ENCODE assay signal across 10 cellular contexts in genomic region chr11:61334434-61335354, GRCh38. TPM values are rescaled to one million over a fixed set of nuclear protein-coding genes. Genes with fewer than 3 reads are reported as not detected.
DNase-seq lines count a peak whose midpoint lies in the region; ATAC-seq and TF ChIP-seq lines count a peak whose summit lies in the region.
"Had no signal": no experiment of that assay in that cellular context is flagged by ENCODE, and none has a peak within 500 bp of the region (broad histone marks: within the 10 kb centered on the region; RNA-seq: fewer than 3 reads in every experiment).

No MANE protein-coding gene starts in this region.

- peak overlapping the region; percentile 88 for H3K4me2 ChIP-seq in PC-3 (ENCODE audit: low read length)

- H3K27me3 ChIP-seq in PC-3 (ENCODE audit: low read length), result no peaks in the 10 kb centered on the region
- H3K27me3 ChIP-seq: dorsolateral prefrontal cortex had no signal

- H3K4me3 ChIP-seq in PC-3 (ENCODE audit: low read length), result no peak overlapping the region

- H3K27ac Mint-ChIP-seq in effector memory CD8-positive, alpha-beta T cell, result peak overlapping the region; percentile 88 to 95

- H3K4me3 Mint-ChIP-seq in effector memory CD8-positive, alpha-beta T cell, result peak overlapping the region in 1 of 2 donors; percentile 82

- H3K27ac ChIP-seq in PC-3 (ENCODE audit: low read length), result no peak overlapping the region; the same call in 1 of the 2 replicates

- H3K79me2 ChIP-seq in PC-3 (ENCODE audit: low read length), result peaks cover 43% of the 10 kb centered on the region

- in situ Hi-C loops in G401 (cut with HindIII; ENCODE audit: low sequenced_read_pairs), result no loop called here

- H3K9ac ChIP-seq in PC-3 (ENCODE audit: low read length), result no peak overlapping the region

- BruUV-seq in PC-3 (replicated peaks; lab: Mats Ljungman, UMichigan), result no TSS peak

- H3K36me3 ChIP-seq in PC-3 (ENCODE audit: low read depth, low read length), result peaks cover 3% of the 10 kb centered on the region; the same call in 1 of the 2 replicates

- TF ChIP-seq CTCF in PC-3 (conservative IDR thresholded peaks at IDR 0.05; ENCODE audit: low read depth, low read length), result no peak
- TF ChIP-seq CTCF in omental fat pad (IDR thresholded peaks at IDR 0.05), result no peak

- H3K4me1 ChIP-seq in PC-3 (ENCODE audit: insufficient read depth, low read length), result peaks cover 30% of the 10 kb centered on the region

- no peaks in the 10 kb centered on the region for H3K9me3 Mint-ChIP-seq in effector memory CD8-positive, alpha-beta T cell

- H4K20me1 ChIP-seq in PC-3 (ENCODE audit: low read length), result peaks cover 19% of the 10 kb centered on the region

- H3K9me3 ChIP-seq in PC-3 (ENCODE audit: low read length), result no peaks in the 10 kb centered on the region

- peaks cover 28% of the 10 kb centered on the region for H3K36me3 Mint-ChIP-seq in effector memory CD8-positive, alpha-beta T cell (ENCODE audit: insufficient read depth)

- POLR2A ChIA-PET in PC-3 (lab: Charles Lee; ENCODE audit: unreplicated experiment), result interaction anchor here (0.6 kb wide), 1 partner anchor 92 kb away, joined by 8 read pairs; no protein-coding TSS in a partner anchor

- intact Hi-C loops in PC-3 (cut with micrococcal nuclease), result loop anchor here (10.0 kb wide), 1 partner anchor 80 kb away; no protein-coding TSS in a partner anchor

- H3K4me1 Mint-ChIP-seq in effector memory CD8-positive, alpha-beta T cell (ENCODE audit: low read depth in 2 of 2), result peaks cover 39 to 45% of the 10 kb centered on the region in 2 donors

- no peaks in the 10 kb centered on the region for H3K9me2 ChIP-seq in PC-3 (replicated peaks; ENCODE audit: low read length)

- H3F3A ChIP-seq in PC-3 (ENCODE audit: low read length, unreplicated experiment), result no peaks in the 10 kb centered on the region

- H3K27me3 Mint-ChIP-seq in effector memory CD8-positive, alpha-beta T cell, result no peaks in the 10 kb centered on the region

- peak; percentile 12; the same call in 1 of the 2 replicates for ATAC-seq in PC-3
- no peak for ATAC-seq in effector memory CD8-positive, alpha-beta T cell (replicated peaks)
- peak; percentile 38 for ATAC-seq in omental fat pad (ENCODE audit: low FRiP score)
- no peak for ATAC-seq in GM18498 (IDR thresholded peaks at IDR 0.05; ENCODE audit: unreplicated experiment)

- CTCF ChIA-PET in PC-3 (lab: Charles Lee), result interaction anchor here (0.5 to 3.5 kb wide), 3 partner anchors 27 to 66 kb away, joined by 3 to 63 read pairs (median 4); partner anchors contain the start of gene CYB561A3

- 0 out of 2 replicates have a peak overlapping the region, but pooled peaks have one; percentile 12 for H2AFZ ChIP-seq in PC-3 (ENCODE audit: low read length)

- DNase-seq in G401 (ENCODE audit: low spot score), result peak; percentile 3
- peak; percentile 60 for DNase-seq in PC-3
- no peak for DNase-seq in effector memory CD8-positive, alpha-beta T cell
- no peak for DNase-seq in omental fat pad (ENCODE audit: low spot score)
- DNase-seq in GOT3 (lab: John Stamatoyannopoulos, UW), result no peak
- no peak for DNase-seq in DMS 273 (lab: John Stamatoyannopoulos, UW; ENCODE audit: unreplicated experiment)
- DNase-seq in NCI-H1694 treated with DMSO at 0.1 percent for 48 hours (lab: John Stamatoyannopoulos, UW), result no peak
- DNase-seq: dorsolateral prefrontal cortex, NCI-H510A treated with DMSO at 0.1 percent for 48 hours had no signal

RNA-seq across cellular contexts. Expression of gene TKFC, which starts 1.7 kb away (rescaled TPM):
- 22.8 and 36.1 TPM in 2 replicates for total RNA-seq in G401 (2014; rRNA removed; shearing (Covaris generic))
- total RNA-seq in PC-3 (2014; rRNA removed) (56.9 and 88.5 TPM in 2 replicates), omental fat pad (10 to 100 TPM; 16.0 to 24.5 (median 20.0) TPM)

RNA-seq across cellular contexts. Expression of gene DDB1, which starts 1.8 kb away (rescaled TPM):
- total RNA-seq in G401 (2014; rRNA removed; shearing (Covaris generic)), result 319 and 332 TPM in 2 replicates
- total RNA-seq in PC-3 (2014; rRNA removed) (450 and 451 TPM in 2 replicates), omental fat pad (100 to 1,000 TPM; 127 to 182 (median 155) TPM)

RNA-seq across cellular contexts. Expression of gene CYB561A3, which starts 27.0 kb away (rescaled TPM):
- 19.0 and 20.4 TPM in 2 replicates for total RNA-seq in G401 (2014; rRNA removed; shearing (Covaris generic))
- total RNA-seq in PC-3 (2014; rRNA removed), result 51.2 and 58.2 TPM in 2 replicates
- 10 to 100 TPM; 29.5 to 39.9 (median 34.6) TPM for total RNA-seq in omental fat pad

RNA-seq across cellular contexts. Expression of gene TMEM138, which starts 27.5 kb away (rescaled TPM):
- 16.7 and 18.1 TPM in 2 replicates for total RNA-seq in G401 (2014; rRNA removed; shearing (Covaris generic))
- total RNA-seq in PC-3 (2014; rRNA removed) (39.8 and 40.7 TPM in 2 replicates), omental fat pad (10 to 100 TPM; 31.6 to 40.8 (median 38.1) TPM)

RNA-seq across cellular contexts. Expression of gene VWCE, which starts 39.6 kb away (rescaled TPM):
- 7.3 and 9.5 TPM in 2 replicates for total RNA-seq in G401 (2014; rRNA removed; shearing (Covaris generic))
- total RNA-seq in PC-3 (2014; rRNA removed), result 0.15 and 0.35 TPM in 2 replicates
- 1 to 10 TPM in 3 of 4 donors, under 1 TPM in 1; 0.94 to 6.9 (median 4.6) TPM for total RNA-seq in omental fat pad

Comparison
In these comparisons a context has a peak if more than half of its experiments do, and no peak if none do; other contexts are left out.
1. DNase-seq: peak in G401 (single experiment) and PC-3 (single experiment); none in effector memory CD8-positive, alpha-beta T cell (0 of 3), omental fat pad (single experiment), GOT3 (single experiment), DMS 273 (single experiment) and NCI-H1694 treated with DMSO at 0.1 percent for 48 hours (single experiment).
2. ATAC-seq: peak in PC-3 (single experiment) and omental fat pad (single experiment); none in effector memory CD8-positive, alpha-beta T cell (single experiment) and GM18498 (single experiment).